3 cellular contexts compared by ENCODE assay signal in the genomic region with DNA sequence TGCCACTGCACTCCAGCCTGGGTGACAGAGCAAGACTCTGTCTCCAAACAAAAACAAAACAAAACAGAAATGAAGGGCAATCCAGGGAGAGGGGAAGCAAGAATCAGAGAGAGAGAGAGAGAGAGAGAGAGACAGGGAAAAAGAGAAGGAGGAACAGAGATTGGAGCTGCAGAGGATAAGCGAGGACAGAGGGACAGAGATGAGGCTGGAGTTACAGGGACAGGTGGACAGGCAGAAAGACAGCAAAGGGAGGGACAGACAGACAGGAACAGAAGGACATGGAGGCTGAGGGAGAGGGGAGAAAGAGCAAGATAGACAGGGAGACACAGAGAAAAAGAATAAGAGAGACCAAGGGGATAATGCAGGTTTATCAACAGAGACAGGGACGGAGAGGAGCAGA.
A peak's percentile ranks its signal among the peaks of the same experiment; 100 is the strongest.
TF ChIP-seq lines count a peak whose summit lies in the region.

No MANE protein-coding gene starts in this region.

TF ChIP-seq in HEK293, 187 proteins besides CTCF, POLR2A, EP300 and RAD21:
- TF ChIP-seq ZBTB17 (tag by site-specific recombination; IDR thresholded peaks at IDR 0.05) (peak; percentile 60; the same call in 1 of the 2 replicates), PRDM1 (tag by site-specific recombination; IDR thresholded peaks at IDR 0.05) (0 out of 2 replicates have a peak, but pooled peaks have one; percentile 27), ZNF211 (tag by site-specific recombination; IDR thresholded peaks at IDR 0.05; ENCODE audit: low read depth) (no peak), ZNF596 (tag by site-specific recombination; IDR thresholded peaks at IDR 0.05) (peak; percentile 30; the same call in 1 of the 2 replicates), ZNF366 (tag by site-specific recombination; conservative IDR thresholded peaks at IDR 0.05) (peak; percentile 46; the same call in 1 of the 2 replicates)

TF ChIP-seq in SK-N-SH, 30 proteins besides CTCF, POLR2A, EP300 and RAD21:
- TF ChIP-seq EZH2phosphoT487 (IDR thresholded peaks at IDR 0.05; ENCODE audit: borderline replicate concordance, low read depth) = no peak
- TF ChIP-seq TCF12 (IDR thresholded peaks at IDR 0.05) = no peak
- no peak for TF ChIP-seq FOXM1 (IDR thresholded peaks at IDR 0.05; ENCODE audit: low read depth)
- no peak for TF ChIP-seq RCOR1 (IDR thresholded peaks at IDR 0.05; ENCODE audit: low read length)
- no peak for TF ChIP-seq GABPA (IDR thresholded peaks at IDR 0.05; ENCODE audit: low read depth)
- TF ChIP-seq FOSL2 (IDR thresholded peaks at IDR 0.05; ENCODE audit: borderline replicate concordance, low read depth) = no peak
- no peak for TF ChIP-seq MXI1 (IDR thresholded peaks at IDR 0.05; ENCODE audit: low read depth, low read length)
- TF ChIP-seq ELF1 (IDR thresholded peaks at IDR 0.05) = no peak
TF ChIP-seq in SK-N-SH: peak in this region for 0.

TF ChIP-seq in GM12891, 5 proteins besides CTCF, POLR2A, EP300 and RAD21:
- no peak for TF ChIP-seq POLR2AphosphoS5 (IDR thresholded peaks at IDR 0.05; ENCODE audit: low read depth, low read length)
- TF ChIP-seq SPI1 (IDR thresholded peaks at IDR 0.05; ENCODE audit: low read depth, low read length) = no peak
- no peak for TF ChIP-seq TAF1 (IDR thresholded peaks at IDR 0.05; ENCODE audit: low read depth, low read length)
- no peak for TF ChIP-seq POU2F2 (IDR thresholded peaks at IDR 0.05; ENCODE audit: low read depth, low read length)
- no peak for TF ChIP-seq PAX5 (IDR thresholded peaks at IDR 0.05; ENCODE audit: insufficient read depth, low read length, severe bottlenecking)
